In genomic region chr1:58652351-58653184, GRCh38 we compare ENCODE assay signal across 8 cellular contexts. TPM values are rescaled to one million over a fixed set of nuclear protein-coding genes. Genes with fewer than 3 reads are reported as not detected.
DNase-seq lines count a peak whose midpoint lies in the region; ATAC-seq lines count a peak whose summit lies in the region.

No MANE protein-coding gene starts in this region.

- peaks cover 14 to 18% (median 17%) of the 10 kb centered on the region in 3 donors for H3K4me1 Mint-ChIP-seq in CD8-positive, alpha-beta memory T cell

- peaks cover 9% of the 10 kb centered on the region for H3K4me1 ChIP-seq in CD8-positive, alpha-beta memory T cell (ENCODE audit: insufficient read depth, low read length)

- H3K27ac Mint-ChIP-seq in CD8-positive, alpha-beta memory T cell: peak overlapping the region in 3 of 8 donors; percentile 20 to 48 (median 22)

- H3K27ac ChIP-seq in CD8-positive, alpha-beta memory T cell (ENCODE audit: low read depth, low read length): no peak overlapping the region

- H3K4me3 ChIP-seq in CD8-positive, alpha-beta memory T cell (ENCODE audit: low read length): no peak overlapping the region

- H3K9me3 ChIP-seq in CD8-positive, alpha-beta memory T cell (ENCODE audit: low read length): no peaks in the 10 kb centered on the region

- peak; percentile 30 to 60 (median 41) for DNase-seq in CD8-positive, alpha-beta memory T cell
- DNase-seq in NCI-H460 (ENCODE audit: extremely low read depth, low read depth) (peak; percentile 60), ecto neural progenitor cell (ENCODE audit: low spot score) (peak; percentile 52), lung microvascular endothelial cell (ENCODE audit: low read depth in 2 of 2) (peak; percentile 91 to 92)
- DNase-seq in activated CD4-positive, alpha-beta T cell treated with anti-CD3 and anti-CD28 coated beads for 1 hour: peak; percentile 25
- DNase-seq in stimulated activated CD8-positive, alpha-beta memory T cell treated with anti-CD3 and anti-CD28 coated beads, Interleukin-2, amount 100 ng/mL, for 48 hours (ENCODE audit: low read depth in 2 of 2): peak; percentile 9 to 11

- H3K9me3 Mint-ChIP-seq in CD8-positive, alpha-beta memory T cell: no peaks in the 10 kb centered on the region

- peak; percentile 77 for ATAC-seq in GM19324 (IDR thresholded peaks at IDR 0.05; ENCODE audit: low FRiP score, unreplicated experiment)
- ATAC-seq in HG03439 (IDR thresholded peaks at IDR 0.05; ENCODE audit: unreplicated experiment): peak; percentile 88

- peaks cover 0 to 27% (median 7%) of the 10 kb centered on the region in 3 donors for H3K36me3 Mint-ChIP-seq in CD8-positive, alpha-beta memory T cell

- no peaks in the 10 kb centered on the region for H3K27me3 Mint-ChIP-seq in CD8-positive, alpha-beta memory T cell

- no peak overlapping the region for H3K4me3 Mint-ChIP-seq in CD8-positive, alpha-beta memory T cell

- H3K27me3 ChIP-seq in CD8-positive, alpha-beta memory T cell (ENCODE audit: insufficient read depth, low read length, poor library complexity, severe bottlenecking): no peaks in the 10 kb centered on the region

- CTCF ChIA-PET in CD8-positive, alpha-beta memory T cell (lab: Charles Lee): interaction anchor here (0.7 to 2.7 kb wide), 13 partner anchors 9 to 151 kb away, joined by 3 to 21 read pairs (median 4); partner anchors contain the start of gene OMA1

- POLR2A ChIA-PET in CD8-positive, alpha-beta memory T cell (lab: Charles Lee): interaction anchor here (0.6 kb wide), 1 partner anchor 9 kb away, joined by 3 read pairs; no protein-coding TSS in a partner anchor

- H3K36me3 ChIP-seq in CD8-positive, alpha-beta memory T cell (ENCODE audit: insufficient read depth, low read length): no peaks in the 10 kb centered on the region

RNA-seq across cellular contexts. Expression of gene MYSM1, which starts 47.3 kb away (rescaled TPM):
- 10 to 100 TPM; 28.6 to 31.5 TPM for total RNA-seq in CD8-positive, alpha-beta memory T cell
- 8.6 TPM for polyA plus RNA-seq in CD8-positive, alpha-beta memory T cell
- 14.1 and 14.5 TPM in 2 replicates for total RNA-seq in NCI-H460 (2014; rRNA removed; shearing (Covaris generic))
- 18.7 and 28.4 TPM in 2 replicates for polyA plus RNA-seq in NCI-H460 (2014; cell fraction: nucleus; rRNA removed)
- total RNA-seq in lung microvascular endothelial cell: 9.4 and 18.7 TPM in 2 replicates

Comparison
In these comparisons a context has a peak if more than half of its experiments do, and no peak if none do; other contexts are left out.
1. DNase-seq: peak in every context shown above with its lines; median percentile 92 in lung microvascular endothelial cell; 60 in NCI-H460; 52 in ecto neural progenitor cell; 41 in CD8-positive, alpha-beta memory T cell; 25 in activated CD4-positive, alpha-beta T cell treated with anti-CD3 and anti-CD28 coated beads for 1 hour; 10 in stimulated activated CD8-positive, alpha-beta memory T cell treated with anti-CD3 and anti-CD28 coated beads, Interleukin-2, amount 100 ng/mL, for 48 hours.